In the genomic region with DNA sequence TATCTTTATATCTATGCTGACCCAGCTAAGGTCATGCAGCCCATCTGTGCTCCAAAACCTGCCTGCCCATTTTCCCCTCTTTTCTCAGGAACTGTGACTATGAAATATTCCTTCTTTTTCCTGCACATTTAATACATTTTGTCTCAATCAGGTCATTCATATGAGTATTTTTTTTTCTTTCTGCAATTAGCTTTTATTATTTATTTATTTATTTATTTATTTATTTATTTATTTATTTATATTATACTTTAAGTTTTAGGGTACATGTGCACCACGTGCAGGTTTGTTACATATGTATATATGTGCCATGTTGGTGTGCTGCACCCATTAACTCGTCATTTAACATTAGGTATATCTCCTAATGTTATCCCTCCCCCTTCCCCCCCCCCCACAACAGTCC, we compare ENCODE assay signal across 1 cellular context.
TF ChIP-seq lines count a peak whose summit lies in the region.

No MANE protein-coding gene starts in this region.

TF ChIP-seq in HEK293, 187 proteins besides CTCF, POLR2A, EP300 and RAD21 (continued from another document):
- TF ChIP-seq, protein P1, sequence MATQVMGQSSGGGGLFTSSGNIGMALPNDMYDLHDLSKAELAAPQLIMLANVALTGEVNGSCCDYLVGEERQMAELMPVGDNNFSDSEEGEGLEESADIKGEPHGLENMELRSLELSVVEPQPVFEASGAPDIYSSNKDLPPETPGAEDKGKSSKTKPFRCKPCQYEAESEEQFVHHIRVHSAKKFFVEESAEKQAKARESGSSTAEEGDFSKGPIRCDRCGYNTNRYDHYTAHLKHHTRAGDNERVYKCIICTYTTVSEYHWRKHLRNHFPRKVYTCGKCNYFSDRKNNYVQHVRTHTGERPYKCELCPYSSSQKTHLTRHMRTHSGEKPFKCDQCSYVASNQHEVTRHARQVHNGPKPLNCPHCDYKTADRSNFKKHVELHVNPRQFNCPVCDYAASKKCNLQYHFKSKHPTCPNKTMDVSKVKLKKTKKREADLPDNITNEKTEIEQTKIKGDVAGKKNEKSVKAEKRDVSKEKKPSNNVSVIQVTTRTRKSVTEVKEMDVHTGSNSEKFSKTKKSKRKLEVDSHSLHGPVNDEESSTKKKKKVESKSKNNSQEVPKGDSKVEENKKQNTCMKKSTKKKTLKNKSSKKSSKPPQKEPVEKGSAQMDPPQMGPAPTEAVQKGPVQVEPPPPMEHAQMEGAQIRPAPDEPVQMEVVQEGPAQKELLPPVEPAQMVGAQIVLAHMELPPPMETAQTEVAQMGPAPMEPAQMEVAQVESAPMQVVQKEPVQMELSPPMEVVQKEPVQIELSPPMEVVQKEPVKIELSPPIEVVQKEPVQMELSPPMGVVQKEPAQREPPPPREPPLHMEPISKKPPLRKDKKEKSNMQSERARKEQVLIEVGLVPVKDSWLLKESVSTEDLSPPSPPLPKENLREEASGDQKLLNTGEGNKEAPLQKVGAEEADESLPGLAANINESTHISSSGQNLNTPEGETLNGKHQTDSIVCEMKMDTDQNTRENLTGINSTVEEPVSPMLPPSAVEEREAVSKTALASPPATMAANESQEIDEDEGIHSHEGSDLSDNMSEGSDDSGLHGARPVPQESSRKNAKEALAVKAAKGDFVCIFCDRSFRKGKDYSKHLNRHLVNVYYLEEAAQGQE (tag by site-specific recombination; IDR thresholded peaks at IDR 0.05) = peak; percentile 73; the same call in 1 of the 2 replicates
- TF ChIP-seq ZNF394 (tag by site-specific recombination; IDR thresholded peaks at IDR 0.05; ENCODE audit: borderline replicate concordance) = peak; percentile 88
- TF ChIP-seq ZNF654 (tag by site-specific recombination; IDR thresholded peaks at IDR 0.05; ENCODE audit: low read depth) = peak; percentile 25; the same call in 1 of the 2 replicates
- TF ChIP-seq ZNF629 (tag by site-specific recombination; IDR thresholded peaks at IDR 0.05) = peak; percentile 28; the same call in 1 of the 2 replicates
- peak; percentile 66 for TF ChIP-seq ZNF529 (tag by site-specific recombination; IDR thresholded peaks at IDR 0.05; ENCODE audit: insufficient replicate concordance)
- TF ChIP-seq ZNF501 (tag by site-specific recombination; IDR thresholded peaks at IDR 0.05) = peak; percentile 30; the same call in 1 of the 2 replicates
- TF ChIP-seq ZFP3 (tag by site-specific recombination; IDR thresholded peaks at IDR 0.05; ENCODE audit: low read depth) = 0 out of 2 replicates have a peak, but pooled peaks have one; percentile 14
